In the genomic region with DNA sequence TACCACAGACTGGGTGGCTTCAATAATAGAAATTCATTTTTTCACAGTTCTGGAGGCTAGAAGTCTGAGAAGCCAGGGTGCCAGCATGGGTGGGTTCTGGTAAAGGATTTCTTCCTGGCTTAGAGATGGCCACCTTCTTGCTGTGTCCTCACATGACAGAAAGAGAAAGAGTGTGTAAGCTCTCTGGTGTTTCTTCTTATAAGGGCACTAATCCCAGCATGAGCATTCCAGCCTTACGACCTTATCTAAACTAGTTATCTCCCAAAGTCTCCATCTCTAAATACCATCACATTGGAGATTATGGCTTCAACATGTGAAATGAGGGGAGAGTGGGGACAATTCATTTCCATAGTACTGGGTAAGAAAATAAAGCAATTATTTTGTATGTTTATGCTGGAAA, we compare ENCODE assay signal across 25 cellular contexts.
"Had no signal": no experiment of that assay in that cellular context is flagged by ENCODE, and none has a peak within 500 bp of the region (broad histone marks: within the 10 kb centered on the region; RNA-seq: fewer than 3 reads in every experiment).

No MANE protein-coding gene starts in this region.

- H3K27ac Mint-ChIP-seq: dendritic cell treated with granulocyte-macrophage colony-stimulating factor and Interleukin-4, amounts not matched to agents 40 ng/mL and 50 ng/mL, for 4 days; effector memory CD8-positive, alpha-beta T cell; endodermal cell had no signal

- H3K27ac ChIP-seq: colonic mucosa, coronary artery, epithelial cell of prostate, esophagus muscularis mucosa, esophagus squamous epithelium, foreskin keratinocyte, gastrocnemius medialis, gastroesophageal sphincter, heart left ventricle, heart right ventricle had no signal

- H3K9me3 ChIP-seq: colonic mucosa, esophagus muscularis mucosa, esophagus squamous epithelium, gastrocnemius medialis, gastroesophageal sphincter had no signal

- H3K4me1 Mint-ChIP-seq: endodermal cell had no signal

- H3K9me3 Mint-ChIP-seq: endodermal cell had no signal

- H3K27me3 Mint-ChIP-seq: dendritic cell treated with granulocyte-macrophage colony-stimulating factor and Interleukin-4, amounts not matched to agents 40 ng/mL and 50 ng/mL, for 4 days; effector memory CD8-positive, alpha-beta T cell had no signal

- H3K4me3 Mint-ChIP-seq: dendritic cell treated with granulocyte-macrophage colony-stimulating factor and Interleukin-4, amounts not matched to agents 40 ng/mL and 50 ng/mL, for 4 days; effector memory CD8-positive, alpha-beta T cell; endodermal cell had no signal

- ATAC-seq: effector memory CD8-positive, alpha-beta T cell; esophagus mucosa; foreskin keratinocyte; gastrocnemius medialis; gastroesophageal sphincter; heart left ventricle; heart right ventricle had no signal

- H3K27me3 ChIP-seq: colonic mucosa, dorsolateral prefrontal cortex, esophagus muscularis mucosa, esophagus squamous epithelium, foreskin keratinocyte, gastrocnemius medialis, gastroesophageal sphincter, heart left ventricle, heart right ventricle had no signal

- DNase-seq: colonic mucosa; cortex of kidney; dermis blood vessel endothelial cell; dorsolateral prefrontal cortex; effector CD4-positive, alpha-beta T cell; effector CD8-positive, alpha-beta T cell; effector memory CD4-positive, alpha-beta T cell; effector memory CD8-positive, alpha-beta T cell; endodermal cell; erythroblast; esophagus squamous epithelium; foreskin fibroblast; foreskin keratinocyte; foreskin melanocyte; gastrocnemius medialis; glutamatergic neuron; head of caudate nucleus; heart left ventricle; heart right ventricle had no signal

- H3K4me1 ChIP-seq: colonic mucosa, esophagus muscularis mucosa, esophagus squamous epithelium, foreskin keratinocyte, gastrocnemius medialis, gastroesophageal sphincter, heart left ventricle, heart right ventricle had no signal

- H3K4me3 ChIP-seq: colonic mucosa, coronary artery, dorsolateral prefrontal cortex, esophagus muscularis mucosa, esophagus squamous epithelium, gastrocnemius medialis, gastroesophageal sphincter, heart left ventricle, heart right ventricle had no signal

- H3K36me3 ChIP-seq: colonic mucosa, esophagus muscularis mucosa, esophagus squamous epithelium, gastrocnemius medialis, gastroesophageal sphincter, heart left ventricle, heart right ventricle had no signal
